In the genomic region with DNA sequence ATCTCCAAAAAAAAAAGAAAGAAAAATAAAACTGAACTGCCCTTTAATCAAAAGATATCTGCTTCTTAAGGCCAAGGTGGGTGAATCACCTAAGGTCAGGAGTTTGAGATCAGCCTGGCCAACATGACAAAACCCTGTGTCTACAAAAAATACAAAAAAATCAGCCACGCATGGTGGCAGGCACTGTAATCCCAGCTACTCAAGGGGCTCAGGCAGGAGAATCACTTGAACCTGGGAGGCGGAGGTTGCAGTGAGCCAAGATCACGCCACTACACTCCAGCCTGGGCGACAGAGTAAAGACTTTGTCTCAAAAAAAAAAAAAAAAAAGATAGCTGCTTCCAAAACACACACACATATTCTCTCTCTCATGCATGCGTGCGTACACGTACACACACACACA, we compare ENCODE assay signal across 10 cellular contexts. TPM values are rescaled to one million over a fixed set of nuclear protein-coding genes. Genes with fewer than 3 reads are reported as not detected.
DNase-seq lines count a peak whose midpoint lies in the region; ATAC-seq and TF ChIP-seq lines count a peak whose summit lies in the region.
"Had no signal": no experiment of that assay in that cellular context is flagged by ENCODE, and none has a peak within 500 bp of the region (broad histone marks: within the 10 kb centered on the region; RNA-seq: fewer than 3 reads in every experiment).

No MANE protein-coding gene starts in this region.

- H3K27me3 Mint-ChIP-seq in activated CD4-positive, alpha-beta T cell treated with anti-CD3 and anti-CD28 coated beads, Interleukin-2, amount 10 ng/mL, durations not matched to agents 24 days and 14 days = no peaks in the 10 kb centered on the region
- no peaks in the 10 kb centered on the region for H3K27me3 Mint-ChIP-seq in activated CD4-positive, alpha-beta memory T cell treated with anti-CD3 and anti-CD28 coated beads for 36 hours

- no peak for ATAC-seq in HG02763 (IDR thresholded peaks at IDR 0.05; ENCODE audit: unreplicated experiment)
- ATAC-seq: Panc1 had no signal

- H3K4me1 Mint-ChIP-seq in activated CD4-positive, alpha-beta T cell treated with anti-CD3 and anti-CD28 coated beads, Interleukin-2, amount 10 ng/mL, durations not matched to agents 24 days and 14 days = peaks cover 33% of the 10 kb centered on the region
- H3K4me1 Mint-ChIP-seq in activated CD4-positive, alpha-beta memory T cell treated with anti-CD3 and anti-CD28 coated beads for 36 hours (ENCODE audit: low read depth) = peaks cover 31% of the 10 kb centered on the region

- no peaks in the 10 kb centered on the region for H3K27me3 ChIP-seq in left ventricle myocardium inferior (ENCODE audit: low read depth)
- no peaks in the 10 kb centered on the region for H3K27me3 ChIP-seq in subcutaneous abdominal adipose tissue (ENCODE audit: control insufficient read depth in 5 of 5, insufficient read depth in 4 of 5, low read length in 5 of 5)

- H3K4me3 ChIP-seq in left ventricle myocardium inferior (no peak overlapping the region), subcutaneous abdominal adipose tissue (ENCODE audit: low read depth in 1 of 5, low read length in 5 of 5) (no peak overlapping the region)
- H3K4me3 ChIP-seq: mucosa of descending colon had no signal

- H3K9me3 ChIP-seq in left ventricle myocardium inferior (replicated peaks) = no peaks in the 10 kb centered on the region
- no peaks in the 10 kb centered on the region for H3K9me3 ChIP-seq in subcutaneous abdominal adipose tissue (ENCODE audit: control insufficient read depth in 5 of 5, low read length in 5 of 5)
- H3K9me3 ChIP-seq: mucosa of descending colon had no signal

- H3K36me3 ChIP-seq in left ventricle myocardium inferior = no peaks in the 10 kb centered on the region
- no peaks in the 10 kb centered on the region for H3K36me3 ChIP-seq in subcutaneous abdominal adipose tissue (ENCODE audit: control insufficient read depth in 5 of 5, insufficient read depth in 5 of 5, low read length in 5 of 5)

- H3K27ac Mint-ChIP-seq in activated CD4-positive, alpha-beta T cell treated with anti-CD3 and anti-CD28 coated beads, Interleukin-2, amount 10 ng/mL, durations not matched to agents 24 days and 14 days = peak overlapping the region; percentile 97
- H3K27ac Mint-ChIP-seq in activated CD4-positive, alpha-beta memory T cell treated with anti-CD3 and anti-CD28 coated beads for 36 hours = peak overlapping the region; percentile 92

- no peak for TF ChIP-seq CTCF in left ventricle myocardium inferior (IDR thresholded peaks at IDR 0.05; ENCODE audit: borderline replicate concordance)

- no peak for DNase-seq in activated CD4-positive, alpha-beta T cell treated with anti-CD3 and anti-CD28 coated beads, Interleukin-2, amount 10 ng/mL, durations not matched to agents 24 days and 14 days
- DNase-seq in activated CD4-positive, alpha-beta T cell treated with anti-CD3 and anti-CD28 coated beads, Interleukin-2, amount 50 U/mL, for 48 hours = no peak
- DNase-seq in activated CD4-positive, alpha-beta memory T cell treated with anti-CD3 and anti-CD28 coated beads for 36 hours = no peak
- DNase-seq in left ventricle myocardium inferior (no peak), NCI-H2196 treated with DMSO at 0.1 percent for 48 hours (lab: John Stamatoyannopoulos, UW; ENCODE audit: unreplicated experiment) (no peak), AML-193 (lab: John Stamatoyannopoulos, UW) (no peak)

- intact Hi-C loops in activated CD4-positive, alpha-beta T cell treated with anti-CD3 and anti-CD28 coated beads, Interleukin-2, amount 10 ng/mL, durations not matched to agents 24 days and 14 days (cut with micrococcal nuclease) = no loop called here
- intact Hi-C loops in activated CD4-positive, alpha-beta memory T cell treated with anti-CD3 and anti-CD28 coated beads for 36 hours (cut with micrococcal nuclease) = no loop called here
- intact Hi-C loops in left ventricle myocardium inferior (cut with micrococcal nuclease) = no loop called here

- POLR2A ChIA-PET in activated CD4-positive, alpha-beta memory T cell treated with anti-CD3 and anti-CD28 coated beads for 36 hours (lab: Charles Lee) = interaction anchor here (0.7 kb wide), 1 partner anchor 8 kb away, joined by 3 read pairs; no protein-coding TSS in a partner anchor

- peaks cover 9% of the 10 kb centered on the region for H3K36me3 Mint-ChIP-seq in activated CD4-positive, alpha-beta T cell treated with anti-CD3 and anti-CD28 coated beads, Interleukin-2, amount 10 ng/mL, durations not matched to agents 24 days and 14 days (ENCODE audit: low read depth)
- peaks cover 2% of the 10 kb centered on the region for H3K36me3 Mint-ChIP-seq in activated CD4-positive, alpha-beta memory T cell treated with anti-CD3 and anti-CD28 coated beads for 36 hours

- H3K9ac ChIP-seq in subcutaneous abdominal adipose tissue (ENCODE audit: low read length in 5 of 5) = no peak overlapping the region

- no peaks in the 10 kb centered on the region for H3K9me3 Mint-ChIP-seq in activated CD4-positive, alpha-beta T cell treated with anti-CD3 and anti-CD28 coated beads, Interleukin-2, amount 10 ng/mL, durations not matched to agents 24 days and 14 days
- H3K9me3 Mint-ChIP-seq in activated CD4-positive, alpha-beta memory T cell treated with anti-CD3 and anti-CD28 coated beads for 36 hours = no peaks in the 10 kb centered on the region

- peak overlapping the region; percentile 78 for H3K4me3 Mint-ChIP-seq in activated CD4-positive, alpha-beta T cell treated with anti-CD3 and anti-CD28 coated beads, Interleukin-2, amount 10 ng/mL, durations not matched to agents 24 days and 14 days
- no peak overlapping the region for H3K4me3 Mint-ChIP-seq in activated CD4-positive, alpha-beta memory T cell treated with anti-CD3 and anti-CD28 coated beads for 36 hours

- H3K4me1 ChIP-seq in left ventricle myocardium inferior (peaks cover 3% of the 10 kb centered on the region), subcutaneous abdominal adipose tissue (ENCODE audit: control insufficient read depth in 5 of 5, insufficient read depth in 5 of 5, low read length in 5 of 5) (peaks cover 0 to 15% (median 7%) of the 10 kb centered on the region in 5 donors)

- CTCF ChIA-PET in activated CD4-positive, alpha-beta memory T cell treated with anti-CD3 and anti-CD28 coated beads for 36 hours (lab: Charles Lee) = interaction anchor here (0.7 to 3.5 kb wide), 4 partner anchors 18 to 550 kb away, joined by 5 to 20 read pairs (median 5); a partner anchor contains a TSS

- H3K27ac ChIP-seq in left ventricle myocardium inferior (replicated peaks) = peak overlapping the region; percentile 27
- H3K27ac ChIP-seq in subcutaneous abdominal adipose tissue (ENCODE audit: low read depth, low read length) = peak overlapping the region; percentile 37

RNA-seq across cellular contexts. Expression of a gene that starts 17.8 kb away (rescaled TPM):
- total RNA-seq in activated CD4-positive, alpha-beta T cell treated with anti-CD3 and anti-CD28 coated beads, Interleukin-2, amount 10 ng/mL, durations not matched to agents 24 days and 14 days = 11.0 and 13.4 TPM in 2 replicates
- total RNA-seq in activated CD4-positive, alpha-beta memory T cell treated with anti-CD3 and anti-CD28 coated beads for 36 hours = 10 to 100 TPM in 1 of 2 experiments, 1 to 10 TPM in 1; 9.0 to 10.8 TPM
- total RNA-seq in left ventricle myocardium inferior = 2.7 TPM
